In the genomic region with DNA sequence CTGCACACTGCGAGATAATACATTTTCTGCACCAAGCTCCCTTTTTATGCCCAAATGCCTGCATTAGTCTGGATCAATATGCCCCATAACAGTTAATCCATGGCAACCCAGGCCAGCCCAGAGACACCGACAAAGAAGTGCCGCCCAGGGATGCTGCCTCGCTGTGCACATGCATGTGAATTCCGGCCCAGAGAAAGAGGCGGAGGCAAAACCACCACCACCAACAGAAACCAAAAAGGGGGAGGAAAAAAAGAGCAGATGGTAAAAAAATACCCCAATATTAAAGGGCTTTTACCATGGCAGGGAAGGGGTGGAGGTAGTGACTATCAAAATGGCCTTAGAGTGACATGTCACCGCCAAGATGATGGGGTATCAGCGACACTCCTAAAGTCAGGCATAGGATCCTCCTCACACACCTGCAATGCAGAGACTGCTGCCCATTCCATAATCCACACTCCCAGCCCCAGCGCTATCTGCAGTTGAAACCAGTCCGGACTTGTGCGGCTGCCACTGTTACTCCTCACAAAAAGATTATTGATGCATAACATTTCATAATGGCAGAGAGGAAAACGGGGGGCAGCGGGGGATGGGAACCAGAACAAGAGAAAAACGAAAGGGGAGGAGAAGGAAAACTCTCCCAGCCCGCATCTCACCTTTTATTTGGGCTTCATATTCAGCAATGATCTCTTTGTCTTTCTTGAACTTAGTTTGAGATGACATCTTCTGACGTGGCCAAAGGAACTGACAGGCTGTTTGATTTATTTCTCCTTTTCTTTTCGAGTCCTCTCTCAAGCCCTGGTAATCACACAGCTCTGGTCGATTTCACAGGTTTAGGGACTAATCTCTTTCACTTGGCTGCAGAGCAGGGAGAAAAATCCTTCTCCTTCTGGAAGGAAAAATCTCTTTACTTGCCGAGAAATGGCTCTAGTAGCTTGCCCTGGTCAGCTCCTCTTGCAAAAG, we compare ENCODE assay signal across 8 cellular contexts. TPM values are rescaled to one million over a fixed set of nuclear protein-coding genes. Genes with fewer than 3 reads are reported as not detected.
DNase-seq lines count a peak whose midpoint lies in the region; ATAC-seq and TF ChIP-seq lines count a peak whose summit lies in the region.

No MANE protein-coding gene starts in this region.

- peak overlapping the region; percentile 76 for H3K4me3 ChIP-seq in BLaER1
- peak overlapping the region; percentile 75 for H3K4me3 ChIP-seq in HUES48 (ENCODE audit: low read depth, low read length)

- H3K9ac ChIP-seq in BLaER1 (peak overlapping the region; percentile 74), HUES48 (ENCODE audit: low read depth, low read length) (no peak overlapping the region)

- ATAC-seq in activated CD8-positive, alpha-beta T cell treated with anti-CD3 and anti-CD28 coated beads for 36 hours: no peak
- ATAC-seq in stimulated activated effector memory CD8-positive, alpha-beta T cell treated with anti-CD3 and anti-CD28 coated beads, Interleukin-12 subunit alpha, Interleukin-12 subunit beta, amount 100 ng/mL, for 72 hours: no peak
- ATAC-seq in HG03135 (IDR thresholded peaks at IDR 0.05; ENCODE audit: unreplicated experiment): no peak
- no peak for ATAC-seq in GM18520 (IDR thresholded peaks at IDR 0.05; ENCODE audit: unreplicated experiment)

- H3K4me3 Mint-ChIP-seq in activated CD8-positive, alpha-beta T cell treated with anti-CD3 and anti-CD28 coated beads for 36 hours: peak overlapping the region; percentile 75
- H3K4me3 Mint-ChIP-seq in immature natural killer cell: peak overlapping the region; percentile 90 to 95 (median 93)
- peak overlapping the region; percentile 81 for H3K4me3 Mint-ChIP-seq in stimulated activated effector memory CD8-positive, alpha-beta T cell treated with anti-CD3 and anti-CD28 coated beads, Interleukin-12 subunit alpha, Interleukin-12 subunit beta, amount 100 ng/mL, for 72 hours

- POLR2A ChIA-PET in activated CD8-positive, alpha-beta T cell treated with anti-CD3 and anti-CD28 coated beads for 36 hours (lab: Charles Lee): interaction anchor here (0.7 to 1.1 kb wide), 3 partner anchors 15 to 52 kb away, joined by 3 to 4 read pairs (median 4); no protein-coding TSS in a partner anchor

- H3K4me1 ChIP-seq in BLaER1: peaks cover 30% of the 10 kb centered on the region
- peaks cover 26% of the 10 kb centered on the region for H3K4me1 ChIP-seq in HUES48 (ENCODE audit: control insufficient read depth, insufficient read depth, low read length)

- intact Hi-C loops in activated CD8-positive, alpha-beta T cell treated with anti-CD3 and anti-CD28 coated beads for 36 hours (cut with micrococcal nuclease): no loop called here

- H3K27me3 Mint-ChIP-seq in activated CD8-positive, alpha-beta T cell treated with anti-CD3 and anti-CD28 coated beads for 36 hours: peaks cover 3% of the 10 kb centered on the region
- H3K27me3 Mint-ChIP-seq in immature natural killer cell (ENCODE audit: low read depth in 3 of 3): peaks cover 1 to 5% (median 3%) of the 10 kb centered on the region in 3 donors

- DNase-seq in activated CD8-positive, alpha-beta T cell treated with anti-CD3 and anti-CD28 coated beads for 36 hours: no peak
- DNase-seq in immature natural killer cell (peak; percentile 5 to 14 (median 9)), germinal center (ENCODE audit: low spot score) (no peak)
- DNase-seq in stimulated activated effector memory CD8-positive, alpha-beta T cell treated with anti-CD3 and anti-CD28 coated beads, Interleukin-12 subunit alpha, Interleukin-12 subunit beta, amount 100 ng/mL, for 72 hours (ENCODE audit: low spot score in 2 of 2): no peak

- H3K4me1 Mint-ChIP-seq in activated CD8-positive, alpha-beta T cell treated with anti-CD3 and anti-CD28 coated beads for 36 hours (ENCODE audit: low read depth): peaks cover 21% of the 10 kb centered on the region
- H3K4me1 Mint-ChIP-seq in immature natural killer cell: peaks cover 24% of the 10 kb centered on the region in 2 donors
- H3K4me1 Mint-ChIP-seq in stimulated activated effector memory CD8-positive, alpha-beta T cell treated with anti-CD3 and anti-CD28 coated beads, Interleukin-12 subunit alpha, Interleukin-12 subunit beta, amount 100 ng/mL, for 72 hours: peaks cover 20% of the 10 kb centered on the region

- H3K36me3 Mint-ChIP-seq in activated CD8-positive, alpha-beta T cell treated with anti-CD3 and anti-CD28 coated beads for 36 hours (ENCODE audit: low read depth): no peaks in the 10 kb centered on the region
- H3K36me3 Mint-ChIP-seq in immature natural killer cell: no peaks in the 10 kb centered on the region
- H3K36me3 Mint-ChIP-seq in stimulated activated effector memory CD8-positive, alpha-beta T cell treated with anti-CD3 and anti-CD28 coated beads, Interleukin-12 subunit alpha, Interleukin-12 subunit beta, amount 100 ng/mL, for 72 hours: no peaks in the 10 kb centered on the region

- peak overlapping the region; percentile 31; the same call in 1 of the 2 replicates for H3K27ac ChIP-seq in BLaER1
- no peak overlapping the region for H3K27ac ChIP-seq in HUES48 (ENCODE audit: low read depth, low read length)

- H3K36me3 ChIP-seq in BLaER1 (no peaks in the 10 kb centered on the region), HUES48 (ENCODE audit: control insufficient read depth, insufficient read depth, low read length) (no peaks in the 10 kb centered on the region)

- TF ChIP-seq CTCF in activated CD8-positive, alpha-beta T cell treated with anti-CD3 and anti-CD28 coated beads for 36 hours (IDR thresholded peaks at IDR 0.05): no peak

- H3K27ac Mint-ChIP-seq in activated CD8-positive, alpha-beta T cell treated with anti-CD3 and anti-CD28 coated beads for 36 hours: no peak overlapping the region
- H3K27ac Mint-ChIP-seq in immature natural killer cell: peak overlapping the region in 3 of 6 donors; percentile 38 to 73 (median 66)
- H3K27ac Mint-ChIP-seq in stimulated activated effector memory CD8-positive, alpha-beta T cell treated with anti-CD3 and anti-CD28 coated beads, Interleukin-12 subunit alpha, Interleukin-12 subunit beta, amount 100 ng/mL, for 72 hours: peak overlapping the region; percentile 68

- H3K9me3 Mint-ChIP-seq in activated CD8-positive, alpha-beta T cell treated with anti-CD3 and anti-CD28 coated beads for 36 hours: no peaks in the 10 kb centered on the region
- no peaks in the 10 kb centered on the region for H3K9me3 Mint-ChIP-seq in immature natural killer cell
- H3K9me3 Mint-ChIP-seq in stimulated activated effector memory CD8-positive, alpha-beta T cell treated with anti-CD3 and anti-CD28 coated beads, Interleukin-12 subunit alpha, Interleukin-12 subunit beta, amount 100 ng/mL, for 72 hours: no peaks in the 10 kb centered on the region

- peak overlapping the region; percentile 97 for H3K4me2 ChIP-seq in BLaER1

- H3K27me3 ChIP-seq in BLaER1: no peaks in the 10 kb centered on the region
- H3K27me3 ChIP-seq in HUES48 (ENCODE audit: control insufficient read depth, insufficient read depth, low read length): 0 out of 2 replicates have a peak, but pooled peaks cover 7% of the 10 kb centered on the region

- CTCF ChIA-PET in activated CD8-positive, alpha-beta T cell treated with anti-CD3 and anti-CD28 coated beads for 36 hours (lab: Charles Lee): interaction anchor here (1.0 to 2.4 kb wide), 10 partner anchors 14 to 279 kb away, joined by 3 to 12 read pairs (median 3); no protein-coding TSS in a partner anchor

- H3K9me3 ChIP-seq in BLaER1: no peaks in the 10 kb centered on the region
- no peaks in the 10 kb centered on the region for H3K9me3 ChIP-seq in HUES48 (ENCODE audit: control insufficient read depth, insufficient read depth, low read length)

- no peaks in the 10 kb centered on the region for H4K20me1 ChIP-seq in BLaER1

RNA-seq across cellular contexts. Expression of gene SRGAP3, which starts 0.9 kb away (rescaled TPM):
- 1 to 10 TPM; 1.8 to 2.5 TPM for total RNA-seq in activated CD8-positive, alpha-beta T cell treated with anti-CD3 and anti-CD28 coated beads for 36 hours
- polyA plus RNA-seq in immature natural killer cell: under 1 TPM in 2 of 3 donors, not detected in 1; 0.29 to 0.99 TPM

Comparison
In these comparisons a context has a peak if more than half of its experiments do, and no peak if none do; other contexts are left out.
1. DNase-seq: peak in immature natural killer cell (3 of 3); none in activated CD8-positive, alpha-beta T cell treated with anti-CD3 and anti-CD28 coated beads for 36 hours (single experiment), stimulated activated effector memory CD8-positive, alpha-beta T cell treated with anti-CD3 and anti-CD28 coated beads, Interleukin-12 subunit alpha, Interleukin-12 subunit beta, amount 100 ng/mL, for 72 hours (0 of 2) and germinal center (single experiment).
2. Peak in every context shown above with its lines, with median percentiles within 50 percentile points of each other: H3K4me3 Mint-ChIP-seq.